ENCODE assay signal across 9 cellular contexts in genomic region chr5:141529002-141529401, GRCh38. TPM values are rescaled to one million over a fixed set of nuclear protein-coding genes. Genes with fewer than 3 reads are reported as not detected.
DNase-seq lines count a peak whose midpoint lies in the region; ATAC-seq, FAIRE-seq and TF ChIP-seq lines count a peak whose summit lies in the region.
"Had no signal": no experiment of that assay in that cellular context is flagged by ENCODE, and none has a peak within 500 bp of the region (broad histone marks: within the 10 kb centered on the region; RNA-seq: fewer than 3 reads in every experiment).

No MANE protein-coding gene starts in this region.

- peak overlapping the region; percentile 28 for H3K27ac Mint-ChIP-seq in activated CD4-positive, alpha-beta memory T cell treated with anti-CD3 and anti-CD28 coated beads, Interleukin-2, amount 10 ng/mL, durations not matched to agents 7 days and 5 days
- no peak overlapping the region for H3K27ac Mint-ChIP-seq in Calu3 (ENCODE audit: unreplicated experiment)

- H3K27me3 Mint-ChIP-seq in activated CD4-positive, alpha-beta memory T cell treated with anti-CD3 and anti-CD28 coated beads, Interleukin-2, amount 10 ng/mL, durations not matched to agents 7 days and 5 days, result no peaks in the 10 kb centered on the region
- no peaks in the 10 kb centered on the region for H3K27me3 Mint-ChIP-seq in Calu3 (ENCODE audit: unreplicated experiment)

- peaks cover 25 to 36% of the 10 kb centered on the region in 2 donors for H3K36me3 ChIP-seq in kidney (ENCODE audit: control insufficient read depth in 1 of 2, insufficient read depth in 2 of 2, low read length in 2 of 2)

- no peaks in the 10 kb centered on the region for H3K9me3 ChIP-seq in kidney (ENCODE audit: control insufficient read depth in 1 of 2, low read length in 2 of 2)

- no peak overlapping the region for H3K9ac ChIP-seq in kidney (ENCODE audit: low read length in 2 of 2)

- H3K4me1 ChIP-seq in kidney (ENCODE audit: control insufficient read depth in 1 of 2, insufficient read depth in 1 of 2, low read depth in 1 of 2, low read length in 2 of 2), result peaks cover 9 to 10% of the 10 kb centered on the region in 2 donors

- POLR2A ChIA-PET in activated CD4-positive, alpha-beta memory T cell treated with anti-CD3 and anti-CD28 coated beads, Interleukin-2, amount 10 ng/mL, durations not matched to agents 7 days and 5 days (lab: Charles Lee), result no interaction called here

- peaks cover 57% of the 10 kb centered on the region for H3K36me3 Mint-ChIP-seq in activated CD4-positive, alpha-beta memory T cell treated with anti-CD3 and anti-CD28 coated beads, Interleukin-2, amount 10 ng/mL, durations not matched to agents 7 days and 5 days (ENCODE audit: low read depth)
- peaks cover 37% of the 10 kb centered on the region for H3K36me3 Mint-ChIP-seq in Calu3 (ENCODE audit: insufficient read depth, unreplicated experiment)

- peak overlapping the region; percentile 2 to 47 for H3K27ac ChIP-seq in kidney (ENCODE audit: low read depth in 2 of 2, low read length in 2 of 2)

- no TSS peak for BruUV-seq in Calu3 (replicated peaks; lab: Mats Ljungman, UMichigan)

- intact Hi-C loops in kidney (cut with DNase I), result no loop called here
- intact Hi-C loops in Calu3 (cut with micrococcal nuclease; ENCODE audit: unreplicated experiment), result loop anchor here (10.0 kb wide), 1 partner anchor 524 kb away; no protein-coding TSS in a partner anchor
- intact Hi-C loops in head of caudate nucleus (cut with DNase I), result loop anchor here (10.0 kb wide), 1 partner anchor 104 kb away; the partner anchor contains the start of gene PCDHGA11

- no peaks in the 10 kb centered on the region for H3K9me3 Mint-ChIP-seq in activated CD4-positive, alpha-beta memory T cell treated with anti-CD3 and anti-CD28 coated beads, Interleukin-2, amount 10 ng/mL, durations not matched to agents 7 days and 5 days
- H3K9me3 Mint-ChIP-seq in Calu3 (ENCODE audit: low read depth, unreplicated experiment), result no peaks in the 10 kb centered on the region

- peaks cover 4% of the 10 kb centered on the region for H3K4me1 Mint-ChIP-seq in activated CD4-positive, alpha-beta memory T cell treated with anti-CD3 and anti-CD28 coated beads, Interleukin-2, amount 10 ng/mL, durations not matched to agents 7 days and 5 days
- H3K4me1 Mint-ChIP-seq in Calu3 (ENCODE audit: low read depth, unreplicated experiment), result peaks cover 25% of the 10 kb centered on the region

- CTCF ChIA-PET in activated CD4-positive, alpha-beta memory T cell treated with anti-CD3 and anti-CD28 coated beads, Interleukin-2, amount 10 ng/mL, durations not matched to agents 7 days and 5 days (lab: Charles Lee), result interaction anchor here (1.4 kb wide), 1 partner anchor 16 kb away, joined by 7 read pairs; no protein-coding TSS in a partner anchor
- CTCF ChIA-PET in Calu3 (lab: Charles Lee), result interaction anchor here (0.7 kb wide), 1 partner anchor 54 kb away, joined by 3 read pairs; the partner anchor contains the start of gene PCDHGC3

- peak; percentile 46 for DNase-seq in A172 (ENCODE audit: low spot score)
- DNase-seq in activated CD4-positive, alpha-beta memory T cell treated with anti-CD3 and anti-CD28 coated beads, Interleukin-2, amount 10 ng/mL, durations not matched to agents 7 days and 5 days, result no peak
- no peak for DNase-seq in kidney
- DNase-seq in NCI-H774 (lab: John Stamatoyannopoulos, UW), result no peak
- no peak for DNase-seq in Calu3
- no peak for DNase-seq in head of caudate nucleus
- no peak for DNase-seq in activated gamma-delta T cell treated with Interleukin-2 at 50 U/mL for 16 hours

- ATAC-seq in GM21447 (IDR thresholded peaks at IDR 0.05; ENCODE audit: unreplicated experiment), result peak; percentile 45

- TF ChIP-seq CTCF in kidney (IDR thresholded peaks at IDR 0.05; ENCODE audit: borderline replicate concordance, extremely low read depth, insufficient read depth), result no peak
- TF ChIP-seq CTCF in Calu3 (IDR thresholded peaks at IDR 0.05; ENCODE audit: unreplicated experiment), result no peak

- no peak for FAIRE-seq in kidney (lab: Jason Lieb, UNC)
- FAIRE-seq: islet of Langerhans had no signal

- no peak overlapping the region for H3K4me3 ChIP-seq in kidney (ENCODE audit: low read length in 2 of 2)

- no peak overlapping the region for H3K4me3 Mint-ChIP-seq in activated CD4-positive, alpha-beta memory T cell treated with anti-CD3 and anti-CD28 coated beads, Interleukin-2, amount 10 ng/mL, durations not matched to agents 7 days and 5 days
- no peak overlapping the region for H3K4me3 Mint-ChIP-seq in Calu3 (ENCODE audit: low read depth, unreplicated experiment)

RNA-seq across cellular contexts. Expression of gene PCDHGC5, which starts 40.1 kb away (rescaled TPM):
- 1.1 and 3.7 TPM in 2 replicates for total RNA-seq in A172 (2014; rRNA removed; shearing (Covaris generic))
- not detected for total RNA-seq in activated CD4-positive, alpha-beta memory T cell treated with anti-CD3 and anti-CD28 coated beads, Interleukin-2, amount 10 ng/mL, durations not matched to agents 7 days and 5 days
- total RNA-seq in kidney (1.4 TPM), Calu3 (2022) (1.5 and 2.1 TPM in 2 replicates)
- not detected for polyA plus RNA-seq in kidney (ENCODE audit: insufficient read depth, low read depth, low replicate concordance)

RNA-seq across cellular contexts. Expression of gene PCDHGC4, which starts 44.2 kb away (rescaled TPM):
- total RNA-seq in A172 (2014; rRNA removed; shearing (Covaris generic)), result 0.22 TPM in 1 of 2 replicates, not detected in the other
- total RNA-seq in activated CD4-positive, alpha-beta memory T cell treated with anti-CD3 and anti-CD28 coated beads, Interleukin-2, amount 10 ng/mL, durations not matched to agents 7 days and 5 days, result not detected
- total RNA-seq in kidney, result 1.5 TPM
- polyA plus RNA-seq in kidney (ENCODE audit: insufficient read depth, low read depth, low replicate concordance), result not detected
- total RNA-seq in Calu3 (2022), result 1.2 and 2.2 TPM in 2 replicates

RNA-seq across cellular contexts. Expression of gene PCDHGC3, which starts 53.2 kb away (rescaled TPM):
- total RNA-seq in A172 (2014; rRNA removed; shearing (Covaris generic)), result 46.6 and 51.7 TPM in 2 replicates
- total RNA-seq in activated CD4-positive, alpha-beta memory T cell treated with anti-CD3 and anti-CD28 coated beads, Interleukin-2, amount 10 ng/mL, durations not matched to agents 7 days and 5 days, result not detected
- total RNA-seq in kidney, result 51.5 TPM
- polyA plus RNA-seq in kidney (ENCODE audit: insufficient read depth, low read depth, low replicate concordance), result 41.0 TPM
- 49.4 and 73.0 TPM in 2 replicates for total RNA-seq in Calu3 (2022)

Comparison
In these comparisons a context has a peak if more than half of its experiments do, and no peak if none do; other contexts are left out.
1. RNA of gene PCDHGC3, which starts 53.2 kb away (total RNA-seq): 49.4 to 73.0 TPM in Calu3, 51.5 TPM in kidney (single experiment) and 46.6 to 51.7 TPM in A172; not detected in activated CD4-positive, alpha-beta memory T cell treated with anti-CD3 and anti-CD28 coated beads, Interleukin-2, amount 10 ng/mL, durations not matched to agents 7 days and 5 days; every median in the first group is over 10 times any median in the second.